In the genomic region with DNA sequence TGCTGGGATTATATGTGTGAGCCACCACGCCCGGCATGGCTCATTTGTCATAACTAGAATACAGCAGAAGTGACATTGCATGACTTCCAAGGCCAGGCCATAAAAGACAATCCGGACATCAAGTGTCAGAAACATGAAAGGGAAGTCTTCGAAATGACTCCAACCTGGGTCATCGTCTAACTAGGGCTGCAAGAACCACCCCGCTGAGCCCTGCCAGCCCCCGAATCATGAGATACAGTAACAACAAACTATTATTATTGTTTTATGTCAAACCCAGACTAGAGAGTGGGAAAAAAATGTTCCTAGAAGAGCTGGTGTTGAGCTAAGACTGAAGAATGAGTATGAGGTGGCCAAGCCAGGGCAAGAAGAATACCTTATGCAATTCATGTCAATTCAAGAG, we compare ENCODE assay signal across 17 cellular contexts. TPM values are rescaled to one million over a fixed set of nuclear protein-coding genes. Genes with fewer than 3 reads are reported as not detected.
DNase-seq lines count a peak whose midpoint lies in the region; ATAC-seq and TF ChIP-seq lines count a peak whose summit lies in the region.
"Had no signal": no experiment of that assay in that cellular context is flagged by ENCODE, and none has a peak within 500 bp of the region (broad histone marks: within the 10 kb centered on the region; RNA-seq: fewer than 3 reads in every experiment).

No MANE protein-coding gene starts in this region.

- POLR2A ChIA-PET in activated naive CD8-positive, alpha-beta T cell treated with anti-CD3 and anti-CD28 coated beads, Interleukin-2, amount 10 ng/mL, durations not matched to agents 7 days and 5 days (lab: Charles Lee) = no interaction called here

- no peaks in the 10 kb centered on the region for H3K36me3 Mint-ChIP-seq in activated naive CD8-positive, alpha-beta T cell treated with anti-CD3 and anti-CD28 coated beads, Interleukin-2, amount 10 ng/mL, durations not matched to agents 7 days and 5 days
- H3K36me3 Mint-ChIP-seq in activated naive CD8-positive, alpha-beta T cell treated with anti-CD3 and anti-CD28 coated beads, Interleukin-2, amount 50 U/mL, for 24 hours (ENCODE audit: low read depth) = no peaks in the 10 kb centered on the region
- H3K36me3 Mint-ChIP-seq in GM23338 (ENCODE audit: low read depth) = no peaks in the 10 kb centered on the region
- H3K36me3 Mint-ChIP-seq in stimulated activated naive B cell treated with anti-CD40 and anti-IgM and Interleukin-4, amounts not matched to agents 10 μg/mL and 1 μg/mL and 100 μg/mL, for 72 hours = peaks cover 3 to 4% of the 10 kb centered on the region in 2 donors
- H3K36me3 Mint-ChIP-seq: CD8-positive, alpha-beta T cell had no signal

- peak overlapping the region; percentile 7 for H3K27ac Mint-ChIP-seq in activated naive CD8-positive, alpha-beta T cell treated with anti-CD3 and anti-CD28 coated beads, Interleukin-2, amount 10 ng/mL, durations not matched to agents 7 days and 5 days
- no peak overlapping the region for H3K27ac Mint-ChIP-seq in activated naive CD8-positive, alpha-beta T cell treated with anti-CD3 and anti-CD28 coated beads, Interleukin-2, amount 50 U/mL, for 24 hours
- no peak overlapping the region; the same call in 1 of the 2 replicates for H3K27ac Mint-ChIP-seq in GM23338
- peak overlapping the region; percentile 53 for H3K27ac Mint-ChIP-seq in stimulated activated naive B cell treated with anti-CD40 and anti-IgM and Interleukin-4, amounts not matched to agents 10 μg/mL and 1 μg/mL and 100 μg/mL, for 72 hours
- H3K27ac Mint-ChIP-seq: B cell; CD4-positive, alpha-beta T cell; CD8-positive, alpha-beta T cell had no signal

- H3F3A ChIP-seq in GM23338 (replicated peaks; ENCODE audit: low read depth) = no peaks in the 10 kb centered on the region

- no peak overlapping the region for H3K4me3 ChIP-seq in GM23338
- H3K4me3 ChIP-seq in effector memory CD4-positive, alpha-beta T cell (ENCODE audit: insufficient read depth, low read depth, low read length, poor library complexity, severe bottlenecking) = no peak overlapping the region
- H3K4me3 ChIP-seq: A549; BLaER1 treated with 17β-estradiol and CSF1 and Interleukin-3, amounts not matched to agents 10 nM and 100 nM had no signal

- no peaks in the 10 kb centered on the region for H3K4me1 Mint-ChIP-seq in activated naive CD8-positive, alpha-beta T cell treated with anti-CD3 and anti-CD28 coated beads, Interleukin-2, amount 10 ng/mL, durations not matched to agents 7 days and 5 days
- H3K4me1 Mint-ChIP-seq in activated naive CD8-positive, alpha-beta T cell treated with anti-CD3 and anti-CD28 coated beads, Interleukin-2, amount 50 U/mL, for 24 hours = no peaks in the 10 kb centered on the region
- H3K4me1 Mint-ChIP-seq in GM23338 = no peaks in the 10 kb centered on the region
- peaks cover 0 to 1% of the 10 kb centered on the region in 2 donors for H3K4me1 Mint-ChIP-seq in stimulated activated naive B cell treated with anti-CD40 and anti-IgM and Interleukin-4, amounts not matched to agents 10 μg/mL and 1 μg/mL and 100 μg/mL, for 72 hours

- DNase-seq in activated naive CD8-positive, alpha-beta T cell treated with anti-CD3 and anti-CD28 coated beads, Interleukin-2, amount 10 ng/mL, durations not matched to agents 7 days and 5 days = no peak
- DNase-seq in activated naive CD8-positive, alpha-beta T cell treated with anti-CD3 and anti-CD28 coated beads, Interleukin-2, amount 50 U/mL, for 24 hours = no peak
- DNase-seq in GM23338 (ENCODE audit: low spot score) = no peak
- no peak for DNase-seq in stimulated activated naive B cell treated with anti-CD40 and anti-IgM and Interleukin-4, amounts not matched to agents 10 μg/mL and 1 μg/mL and 100 μg/mL, for 72 hours
- no peak for DNase-seq in effector memory CD4-positive, alpha-beta T cell
- DNase-seq: AML-193; Caco-2; Calu3; CD4-positive, alpha-beta T cell; CD8-positive, alpha-beta T cell; DMS79 treated with DMSO at 0.1 percent for 48 hours; GF-D8 had no signal

- no peaks in the 10 kb centered on the region for H4K20me1 ChIP-seq in GM23338 (replicated peaks; ENCODE audit: insufficient read depth)
- H4K20me1 ChIP-seq: BLaER1 treated with 17β-estradiol and CSF1 and Interleukin-3, amounts not matched to agents 10 nM and 100 nM had no signal

- no peak overlapping the region for H3K27ac ChIP-seq in GM23338 (ENCODE audit: low read depth)
- H3K27ac ChIP-seq in effector memory CD4-positive, alpha-beta T cell (ENCODE audit: insufficient read depth, low read length, poor library complexity, severe bottlenecking) = no peak overlapping the region
- H3K27ac ChIP-seq: 22Rv1; A549; BLaER1 treated with 17β-estradiol and CSF1 and Interleukin-3, amounts not matched to agents 10 nM and 100 nM; C4-2B had no signal

- H3K9me2 ChIP-seq in GM23338 (ENCODE audit: insufficient read depth) = no peaks in the 10 kb centered on the region

- H3K9me3 ChIP-seq in effector memory CD4-positive, alpha-beta T cell (ENCODE audit: control insufficient read depth, low read length) = no peaks in the 10 kb centered on the region
- H3K9me3 ChIP-seq: A549; BLaER1 treated with 17β-estradiol and CSF1 and Interleukin-3, amounts not matched to agents 10 nM and 100 nM had no signal

- H3K36me3 ChIP-seq in GM23338 (ENCODE audit: insufficient read depth) = no peaks in the 10 kb centered on the region
- no peaks in the 10 kb centered on the region for H3K36me3 ChIP-seq in effector memory CD4-positive, alpha-beta T cell (ENCODE audit: control insufficient read depth, insufficient read depth, low read length)
- H3K36me3 ChIP-seq: BLaER1 treated with 17β-estradiol and CSF1 and Interleukin-3, amounts not matched to agents 10 nM and 100 nM had no signal

- no peaks in the 10 kb centered on the region for H3K9me3 Mint-ChIP-seq in activated naive CD8-positive, alpha-beta T cell treated with anti-CD3 and anti-CD28 coated beads, Interleukin-2, amount 10 ng/mL, durations not matched to agents 7 days and 5 days
- peaks cover 4% of the 10 kb centered on the region for H3K9me3 Mint-ChIP-seq in activated naive CD8-positive, alpha-beta T cell treated with anti-CD3 and anti-CD28 coated beads, Interleukin-2, amount 50 U/mL, for 24 hours
- no peaks in the 10 kb centered on the region for H3K9me3 Mint-ChIP-seq in GM23338
- peaks cover 0 to 2% of the 10 kb centered on the region in 2 donors for H3K9me3 Mint-ChIP-seq in stimulated activated naive B cell treated with anti-CD40 and anti-IgM and Interleukin-4, amounts not matched to agents 10 μg/mL and 1 μg/mL and 100 μg/mL, for 72 hours
- H3K9me3 Mint-ChIP-seq: CD4-positive, alpha-beta T cell; CD8-positive, alpha-beta T cell had no signal

- H2AFZ ChIP-seq in GM23338 = no peak overlapping the region

- H3K79me2 ChIP-seq in GM23338 (replicated peaks; ENCODE audit: insufficient read depth) = no peaks in the 10 kb centered on the region

- no peak for ATAC-seq in activated naive CD8-positive, alpha-beta T cell treated with anti-CD3 and anti-CD28 coated beads, Interleukin-2, amount 10 ng/mL, durations not matched to agents 7 days and 5 days (ENCODE audit: low read depth)
- no peak for ATAC-seq in activated naive CD8-positive, alpha-beta T cell treated with anti-CD3 and anti-CD28 coated beads, Interleukin-2, amount 50 U/mL, for 24 hours
- ATAC-seq in GM23338 = no peak
- no peak for ATAC-seq in stimulated activated naive B cell treated with anti-CD40 and anti-IgM and Interleukin-4, amounts not matched to agents 10 μg/mL and 1 μg/mL and 100 μg/mL, for 72 hours (replicated peaks)
- ATAC-seq: A549; CD8-positive, alpha-beta T cell had no signal

- H3K4me3 Mint-ChIP-seq in activated naive CD8-positive, alpha-beta T cell treated with anti-CD3 and anti-CD28 coated beads, Interleukin-2, amount 10 ng/mL, durations not matched to agents 7 days and 5 days = no peak overlapping the region
- no peak overlapping the region for H3K4me3 Mint-ChIP-seq in activated naive CD8-positive, alpha-beta T cell treated with anti-CD3 and anti-CD28 coated beads, Interleukin-2, amount 50 U/mL, for 24 hours
- no peak overlapping the region for H3K4me3 Mint-ChIP-seq in GM23338
- H3K4me3 Mint-ChIP-seq in stimulated activated naive B cell treated with anti-CD40 and anti-IgM and Interleukin-4, amounts not matched to agents 10 μg/mL and 1 μg/mL and 100 μg/mL, for 72 hours = no peak overlapping the region
- H3K4me3 Mint-ChIP-seq: CD4-positive, alpha-beta T cell; CD8-positive, alpha-beta T cell had no signal

- H3K27me3 ChIP-seq in GM23338 (ENCODE audit: insufficient read depth) = no peaks in the 10 kb centered on the region
- no peaks in the 10 kb centered on the region for H3K27me3 ChIP-seq in effector memory CD4-positive, alpha-beta T cell (replicated peaks; ENCODE audit: control insufficient read depth, insufficient read depth, low read length, poor library complexity, severe bottlenecking)
- H3K27me3 ChIP-seq: BLaER1 treated with 17β-estradiol and CSF1 and Interleukin-3, amounts not matched to agents 10 nM and 100 nM had no signal

- H3K27me3 Mint-ChIP-seq in activated naive CD8-positive, alpha-beta T cell treated with anti-CD3 and anti-CD28 coated beads, Interleukin-2, amount 10 ng/mL, durations not matched to agents 7 days and 5 days = no peaks in the 10 kb centered on the region
- no peaks in the 10 kb centered on the region for H3K27me3 Mint-ChIP-seq in activated naive CD8-positive, alpha-beta T cell treated with anti-CD3 and anti-CD28 coated beads, Interleukin-2, amount 50 U/mL, for 24 hours
- H3K27me3 Mint-ChIP-seq in GM23338 (ENCODE audit: insufficient read depth, low read depth, poor library complexity) = peaks cover 2% of the 10 kb centered on the region
- peaks cover 5 to 7% of the 10 kb centered on the region in 2 donors for H3K27me3 Mint-ChIP-seq in stimulated activated naive B cell treated with anti-CD40 and anti-IgM and Interleukin-4, amounts not matched to agents 10 μg/mL and 1 μg/mL and 100 μg/mL, for 72 hours
- H3K27me3 Mint-ChIP-seq: B cell; CD4-positive, alpha-beta T cell had no signal

- H3K4me2 ChIP-seq in GM23338 = no peak overlapping the region
- H3K4me2 ChIP-seq: A549; BLaER1 treated with 17β-estradiol and CSF1 and Interleukin-3, amounts not matched to agents 10 nM and 100 nM had no signal

- no peak for TF ChIP-seq CTCF in GM23338 (conservative IDR thresholded peaks at IDR 0.05; ENCODE audit: low read depth in 2 of 2)

- H3K4me1 ChIP-seq in GM23338 (ENCODE audit: insufficient read depth) = no peaks in the 10 kb centered on the region
- H3K4me1 ChIP-seq in effector memory CD4-positive, alpha-beta T cell (ENCODE audit: control insufficient read depth, insufficient read depth, low read length, poor library complexity, severe bottlenecking) = no peaks in the 10 kb centered on the region
- H3K4me1 ChIP-seq: A549, Caco-2 had no signal

TF ChIP-seq in GM23338, 12 proteins besides CTCF, POLR2A, EP300 and RAD21 (continues in another document):
- no peak for TF ChIP-seq CREB1 (CRISPR knock-in tag; IDR thresholded peaks at IDR 0.05; ENCODE audit: low read depth)
- TF ChIP-seq ZNF331 (CRISPR knock-in tag; IDR thresholded peaks at IDR 0.05; ENCODE audit: low read depth) = peak; percentile 46; the same call in 1 of the 2 replicates
- no peak for TF ChIP-seq POLR2AphosphoS5 (IDR thresholded peaks at IDR 0.05; ENCODE audit: low read depth)

RNA-seq across cellular contexts. Expression of gene ZNF217, which starts 59.6 kb away (rescaled TPM):
- 100 to 1,000 TPM; 133 to 144 TPM for total RNA-seq in activated naive CD8-positive, alpha-beta T cell treated with anti-CD3 and anti-CD28 coated beads, Interleukin-2, amount 10 ng/mL, durations not matched to agents 7 days and 5 days
- total RNA-seq in GM23338 (2014; rRNA removed; shearing (Covaris generic)) = 76.7 and 78.0 TPM in 2 replicates
- polyA plus RNA-seq in GM23338 (2016; fragmentation: Nextera tagmentation; extraction: Ambion mirVana) = 30.8 and 32.8 TPM in 2 replicates

Comparison
In these comparisons a context has a peak if more than half of its experiments do, and no peak if none do; other contexts are left out.
1. H3K27ac Mint-ChIP-seq: peak in activated naive CD8-positive, alpha-beta T cell treated with anti-CD3 and anti-CD28 coated beads, Interleukin-2, amount 10 ng/mL, durations not matched to agents 7 days and 5 days (single experiment) and stimulated activated naive B cell treated with anti-CD40 and anti-IgM and Interleukin-4, amounts not matched to agents 10 μg/mL and 1 μg/mL and 100 μg/mL, for 72 hours (single experiment); none in activated naive CD8-positive, alpha-beta T cell treated with anti-CD3 and anti-CD28 coated beads, Interleukin-2, amount 50 U/mL, for 24 hours (single experiment) and GM23338 (single experiment).